In genomic region chr17:39730095-39730921, GRCh38 we compare ENCODE assay signal across 8 cellular contexts. TPM values are rescaled to one million over a fixed set of nuclear protein-coding genes. Genes with fewer than 3 reads are reported as not detected.
DNase-seq lines count a peak whose midpoint lies in the region; ATAC-seq and TF ChIP-seq lines count a peak whose summit lies in the region.

TSS of gene MIEN1 (minus strand) at chr17:39730532. CDS start at chr17:39730495, 37 bp downstream.

- peaks cover 23% of the 10 kb centered on the region for H3K36me3 Mint-ChIP-seq in endodermal cell (ENCODE audit: low read depth)
- peaks cover 9% of the 10 kb centered on the region for H3K36me3 Mint-ChIP-seq in mesothelial cell of epicardium

- DNase-seq in COLO829 (ENCODE audit: low spot score) (peak; percentile 95), HT-29 (ENCODE audit: low spot score) (peak; percentile 90), NOMO-1 treated with DMSO at 0.1 percent for 48 hours (lab: John Stamatoyannopoulos, UW; ENCODE audit: unreplicated experiment) (peak; percentile 69), endodermal cell (peak; percentile 100), mesothelial cell of epicardium (ENCODE audit: low spot score in 2 of 2, unreplicated experiment in 2 of 2) (peak; percentile 94 to 97)
- peak; percentile 77 for DNase-seq in activated CD8-positive, alpha-beta memory T cell treated with anti-CD3 and anti-CD28 coated beads, Interleukin-2, amount 50 U/mL, for 1 hour (ENCODE audit: extremely low read depth)
- DNase-seq in stimulated activated CD8-positive, alpha-beta memory T cell treated with anti-CD3 and anti-CD28 coated beads, Interleukin-15, amount 100 ng/mL, for 48 hours (ENCODE audit: low read depth in 2 of 2) = peak; percentile 83 to 84

- peak within 1 kb of the TSS; percentile 74 for H3K4me3 Mint-ChIP-seq in endodermal cell
- H3K4me3 Mint-ChIP-seq in mesothelial cell of epicardium = peak within 1 kb of the TSS; percentile 87

- no peaks in the 10 kb centered on the region for H3K9me3 ChIP-seq in endodermal cell (ENCODE audit: control insufficient read depth, low read length)

- H3K27me3 Mint-ChIP-seq in endodermal cell (ENCODE audit: insufficient read depth) (no peaks in the 10 kb centered on the region), mesothelial cell of epicardium (ENCODE audit: low read depth) (no peaks in the 10 kb centered on the region)

- no peaks in the 10 kb centered on the region for H3K27me3 ChIP-seq in endodermal cell (ENCODE audit: control insufficient read depth, insufficient read depth, low read length, poor library complexity, severe bottlenecking)

- peak within 1 kb of the TSS; percentile 83 for H3K4me3 ChIP-seq in endodermal cell (ENCODE audit: low read length)

- no peak within 1 kb of the TSS for H3K27ac ChIP-seq in endodermal cell (ENCODE audit: low read depth, low read length)

- H3K36me3 ChIP-seq in endodermal cell (ENCODE audit: control insufficient read depth, insufficient read depth, low read length) = peaks cover 11% of the 10 kb centered on the region

- H3K9me3 Mint-ChIP-seq in endodermal cell = no peaks in the 10 kb centered on the region
- H3K9me3 Mint-ChIP-seq in mesothelial cell of epicardium = no peaks in the 10 kb centered on the region

- H3K9ac ChIP-seq in endodermal cell (ENCODE audit: extremely low read depth, low read length, poor library complexity, severe bottlenecking) = peak within 1 kb of the TSS; percentile 74

- WGBS in endodermal cell (ENCODE audit: insufficient coverage in 1 of 2, insufficient read length in 1 of 2), 2 experiments = 4 to 11% methylated on average over 18 to 65 of the region's 65 CpGs

- H3K4me1 Mint-ChIP-seq in endodermal cell = peaks cover 7% of the 10 kb centered on the region
- H3K4me1 Mint-ChIP-seq in mesothelial cell of epicardium = peaks cover 5% of the 10 kb centered on the region

- TF ChIP-seq CTCF in endodermal cell (conservative IDR thresholded peaks at IDR 0.05) (peak; percentile 92), mesothelial cell of epicardium (IDR thresholded peaks at IDR 0.05; ENCODE audit: unreplicated experiment) (peak; percentile 88)

- no peaks in the 10 kb centered on the region for H3K4me1 ChIP-seq in endodermal cell (ENCODE audit: control insufficient read depth, insufficient read depth, low read length)

- H3K27ac Mint-ChIP-seq in endodermal cell (peak within 1 kb of the TSS; percentile 88), mesothelial cell of epicardium (peak within 1 kb of the TSS; percentile 94)

- peak; percentile 85 for ATAC-seq in GM19468 (IDR thresholded peaks at IDR 0.05; ENCODE audit: extremely low read depth, unreplicated experiment)

RNA-seq across cellular contexts. Expression of gene MIEN1, which starts in this region (rescaled TPM):
- total RNA-seq in HT-29 (2014; rRNA removed; shearing (Covaris generic)) = 118 and 121 TPM in 2 replicates
- total RNA-seq in endodermal cell (10 to 100 TPM; 42.6 to 57.0 TPM), mesothelial cell of epicardium (35.3 to 35.9 TPM (median 35.3 TPM) in 3 replicates)
- polyA plus RNA-seq in endodermal cell (2013, experiment 1 of 2) = 57.8 TPM
- polyA plus RNA-seq in endodermal cell (2013, experiment 2 of 2) = 57.7 TPM
